8 cellular contexts compared by ENCODE assay signal in the genomic region with DNA sequence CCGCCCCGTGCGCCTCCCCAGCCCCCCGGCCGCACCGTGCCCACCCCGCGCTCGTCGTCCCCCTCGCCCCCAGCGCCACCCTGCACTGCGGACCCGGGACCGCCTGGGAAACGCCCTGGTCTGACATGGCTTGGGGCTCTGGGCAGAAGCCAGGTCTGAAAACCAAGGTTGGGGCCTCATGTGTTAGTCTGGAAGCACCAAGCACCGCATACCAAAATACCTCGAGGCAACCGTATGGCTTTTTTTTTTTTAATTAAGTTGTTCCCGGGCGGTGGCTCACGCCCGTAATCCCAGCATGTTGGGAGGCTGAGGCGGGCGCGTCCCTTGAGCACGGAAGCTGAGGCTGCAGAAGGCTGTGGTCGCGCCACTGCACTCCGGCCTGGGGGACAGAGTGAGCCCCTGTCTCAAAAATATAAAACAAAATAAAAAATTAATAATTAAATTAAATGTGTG.
DNase-seq lines count a peak whose midpoint lies in the region; ATAC-seq and TF ChIP-seq lines count a peak whose summit lies in the region.

No MANE protein-coding gene starts in this region.

- H3K36me3 ChIP-seq in HUES64 (ENCODE audit: insufficient read depth, low read length) (no peaks in the 10 kb centered on the region), heart left ventricle (no peaks in the 10 kb centered on the region)

- H3K4me3 ChIP-seq in HUES64 (ENCODE audit: low read length) (peak overlapping the region; percentile 68), heart left ventricle (peak overlapping the region; percentile 34 to 80 (median 61))

- TF ChIP-seq CTCF in Calu3 (IDR thresholded peaks at IDR 0.05; ENCODE audit: unreplicated experiment) (no peak), heart left ventricle (IDR thresholded peaks at IDR 0.05) (no peak)

- peak; percentile 62 for DNase-seq in Calu3
- no peak for DNase-seq in activated T-cell treated with anti-CD3 and anti-CD28 coated beads, Interleukin-2, amount 50 U/mL, for 72 hours
- peak; percentile 52 to 79 (median 59) for DNase-seq in heart left ventricle
- DNase-seq in sciatic nerve (ENCODE audit: low spot score) = peak; percentile 78
- no peak for DNase-seq in mesenteric fat pad (ENCODE audit: low spot score)
- no peak for DNase-seq in stimulated activated CD4-positive, alpha-beta T cell treated with anti-CD3 and anti-CD28 coated beads, Interleukin-4, amount 100 ng/mL, for 1 hour

- no peaks in the 10 kb centered on the region for H3K27me3 Mint-ChIP-seq in Calu3 (ENCODE audit: unreplicated experiment)
- no peaks in the 10 kb centered on the region for H3K27me3 Mint-ChIP-seq in activated T-cell treated with anti-CD3 and anti-CD28 coated beads, Interleukin-2, amount 50 U/mL, for 72 hours (ENCODE audit: low read depth)

- peak overlapping the region; percentile 68 for H3K4me3 Mint-ChIP-seq in Calu3 (ENCODE audit: low read depth, unreplicated experiment)
- peak overlapping the region; percentile 88 to 89 for H3K4me3 Mint-ChIP-seq in activated T-cell treated with anti-CD3 and anti-CD28 coated beads, Interleukin-2, amount 50 U/mL, for 72 hours

- BruUV-seq in Calu3 (replicated peaks; lab: Mats Ljungman, UMichigan) = no TSS peak

- ATAC-seq in GM21381 (IDR thresholded peaks at IDR 0.05; ENCODE audit: unreplicated experiment) (peak; percentile 13), heart left ventricle (peak in 3 of 4 donors; percentile 3 to 13 (median 7)), sciatic nerve (peak; percentile 0)
- peak in 1 of 2 donors; percentile 9 for ATAC-seq in activated T-cell treated with anti-CD3 and anti-CD28 coated beads, Interleukin-2, amount 50 U/mL, for 72 hours (replicated peaks in 1 of 2)

- intact Hi-C loops in Calu3 (cut with micrococcal nuclease; ENCODE audit: unreplicated experiment) = loop anchor here (1.0 kb wide), 2 partner anchors 37 to 110 kb away; no protein-coding TSS in a partner anchor
- intact Hi-C loops in heart left ventricle (cut with DNase I) = loop anchor here (1.0 to 10.0 kb wide), 11 partner anchors 23 to 186 kb away; a partner anchor contains a TSS
- intact Hi-C loops in sciatic nerve (cut with DNase I) = loop anchor here (5.0 kb wide), 1 partner anchor 109 kb away; no protein-coding TSS in a partner anchor

- no peak for TF ChIP-seq POLR2A in heart left ventricle (IDR thresholded peaks at IDR 0.05)

- H3K9ac ChIP-seq in HUES64 (ENCODE audit: low read depth, low read length) = peak overlapping the region; percentile 46; the same call in 1 of the 2 replicates

- H3K36me3 Mint-ChIP-seq in Calu3 (ENCODE audit: insufficient read depth, unreplicated experiment) = peaks cover 54% of the 10 kb centered on the region
- H3K36me3 Mint-ChIP-seq in activated T-cell treated with anti-CD3 and anti-CD28 coated beads, Interleukin-2, amount 50 U/mL, for 72 hours (ENCODE audit: insufficient read depth in 2 of 2) = peaks cover 2 to 4% of the 10 kb centered on the region in 2 donors

- H3K4me1 ChIP-seq in HUES64 (ENCODE audit: insufficient read depth, low read length) (peaks cover 34% of the 10 kb centered on the region), heart left ventricle (peaks cover 3 to 70% (median 23%) of the 10 kb centered on the region in 12 donors)

- H3K27me3 ChIP-seq in HUES64 (ENCODE audit: insufficient read depth, low read length) = no peaks in the 10 kb centered on the region
- H3K27me3 ChIP-seq in heart left ventricle = no peaks in the 10 kb centered on the region

- H3K27ac ChIP-seq in HUES64 (ENCODE audit: low read depth, low read length) = 0 out of 2 replicates have a peak overlapping the region, but pooled peaks have one; percentile 27
- H3K27ac ChIP-seq in heart left ventricle = peak overlapping the region; percentile 90 to 100 (median 98)

- no peaks in the 10 kb centered on the region for H3K9me3 ChIP-seq in HUES64 (ENCODE audit: insufficient read depth, low read depth, low read length)
- H3K9me3 ChIP-seq in heart left ventricle = no peaks in the 10 kb centered on the region

- H3K4me1 Mint-ChIP-seq in Calu3 (ENCODE audit: low read depth, unreplicated experiment) = peaks cover 36% of the 10 kb centered on the region
- peaks cover 63% of the 10 kb centered on the region for H3K4me1 Mint-ChIP-seq in activated T-cell treated with anti-CD3 and anti-CD28 coated beads, Interleukin-2, amount 50 U/mL, for 72 hours (ENCODE audit: low read depth)

- 26% methylated on average over 29 of the region's 30 CpGs for WGBS in HUES64
- WGBS in heart left ventricle, 4 donors = 4 to 13% (median 6%) methylated on average over 12 to 30 of the region's 30 CpGs

- CTCF ChIA-PET in Calu3 (lab: Charles Lee) = interaction anchor here (0.7 to 4.4 kb wide), 12 partner anchors 12 to 113 kb away, joined by 3 to 24 read pairs (median 12); a partner anchor contains a TSS

- no peaks in the 10 kb centered on the region for H3K9me3 Mint-ChIP-seq in Calu3 (ENCODE audit: low read depth, unreplicated experiment)
- H3K9me3 Mint-ChIP-seq in activated T-cell treated with anti-CD3 and anti-CD28 coated beads, Interleukin-2, amount 50 U/mL, for 72 hours = peaks cover 0 to 1% of the 10 kb centered on the region in 2 donors

- peak overlapping the region; percentile 90 for H3K27ac Mint-ChIP-seq in Calu3 (ENCODE audit: unreplicated experiment)
- peak overlapping the region; percentile 98 for H3K27ac Mint-ChIP-seq in activated T-cell treated with anti-CD3 and anti-CD28 coated beads, Interleukin-2, amount 50 U/mL, for 72 hours

Comparison
In these comparisons a context has a peak if more than half of its experiments do, and no peak if none do; other contexts are left out.
1. DNase-seq: peak in Calu3 (single experiment), heart left ventricle (5 of 5) and sciatic nerve (single experiment); none in activated T-cell treated with anti-CD3 and anti-CD28 coated beads, Interleukin-2, amount 50 U/mL, for 72 hours (0 of 2), mesenteric fat pad (single experiment) and stimulated activated CD4-positive, alpha-beta T cell treated with anti-CD3 and anti-CD28 coated beads, Interleukin-4, amount 100 ng/mL, for 1 hour (single experiment).